Comparison of ENCODE assay signal across 12 cellular contexts in the genomic region with DNA sequence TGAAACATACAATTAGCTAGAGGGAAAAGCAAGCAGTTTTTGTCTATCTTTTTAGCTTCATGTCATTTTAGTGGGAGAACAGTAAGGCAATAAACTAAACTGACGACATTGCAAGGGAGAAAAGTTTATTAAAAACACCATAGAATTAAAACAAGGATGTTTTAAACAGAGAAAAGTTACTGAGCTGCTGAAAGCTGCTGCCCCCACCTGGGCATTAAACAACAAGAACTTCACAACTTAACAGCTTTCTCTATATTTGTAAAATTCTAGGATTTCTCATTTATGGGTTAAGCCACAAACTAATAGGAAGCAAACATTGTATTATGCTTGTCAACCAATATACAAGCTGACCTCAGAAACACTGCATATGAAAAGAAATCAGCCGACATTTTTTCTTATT.
DNase-seq lines count a peak whose midpoint lies in the region; ATAC-seq, FAIRE-seq and TF ChIP-seq lines count a peak whose summit lies in the region.
"Had no signal": no experiment of that assay in that cellular context is flagged by ENCODE, and none has a peak within 500 bp of the region (broad histone marks: within the 10 kb centered on the region; RNA-seq: fewer than 3 reads in every experiment).

No MANE protein-coding gene starts in this region.

- H3K23ac ChIP-seq in H9 (ENCODE audit: insufficient read length, low read depth, low read length): no peak overlapping the region

- no peak overlapping the region for H2BK15ac ChIP-seq in H9 (ENCODE audit: low read depth, low read length)

- H3K27ac ChIP-seq in H9 (ENCODE audit: insufficient read length, low read depth, low read length) (no peak overlapping the region), astrocyte (ENCODE audit: low read depth, low read length) (no peak overlapping the region), kidney (ENCODE audit: low read depth in 2 of 2, low read length in 2 of 2) (no peak overlapping the region), right cardiac atrium (ENCODE audit: low read length) (no peak overlapping the region)
- H3K27ac ChIP-seq: vagina had no signal

- H3K36me3 Mint-ChIP-seq in H9 (ENCODE audit: insufficient read depth in 1 of 3, low read depth in 3 of 3): no peaks in the 10 kb centered on the region
- no peaks in the 10 kb centered on the region for H3K36me3 Mint-ChIP-seq in astrocyte (ENCODE audit: low read depth, unreplicated experiment)
- H3K36me3 Mint-ChIP-seq: activated naive CD8-positive, alpha-beta T cell treated with anti-CD3 and anti-CD28 coated beads, Interleukin-2, amount 10 ng/mL, durations not matched to agents 7 days and 5 days; naive thymus-derived CD8-positive, alpha-beta T cell had no signal

- no peaks in the 10 kb centered on the region for H3K36me3 ChIP-seq in astrocyte (ENCODE audit: insufficient read depth, low read length)
- no peaks in the 10 kb centered on the region for H3K36me3 ChIP-seq in kidney (ENCODE audit: control insufficient read depth in 1 of 2, insufficient read depth in 2 of 2, low read length in 2 of 2)
- H3K36me3 ChIP-seq: vagina had no signal

- no peak overlapping the region for H3K56ac ChIP-seq in H9 (ENCODE audit: insufficient read length, low read depth, low read length)

- no peak overlapping the region for H3K27ac Mint-ChIP-seq in H9
- no peak overlapping the region for H3K27ac Mint-ChIP-seq in astrocyte (ENCODE audit: unreplicated experiment)
- H3K27ac Mint-ChIP-seq: activated naive CD8-positive, alpha-beta T cell treated with anti-CD3 and anti-CD28 coated beads, Interleukin-2, amount 10 ng/mL, durations not matched to agents 7 days and 5 days; naive thymus-derived CD8-positive, alpha-beta T cell had no signal

- peak; percentile 51 for TF ChIP-seq CTCF in H9 (conservative IDR thresholded peaks at IDR 0.05)
- peak; percentile 40 for TF ChIP-seq CTCF in astrocyte (IDR thresholded peaks at IDR 0.05; ENCODE audit: insufficient read depth, low read depth, low read length)
- peak; percentile 11 for TF ChIP-seq CTCF in kidney (IDR thresholded peaks at IDR 0.05; ENCODE audit: borderline replicate concordance, extremely low read depth, insufficient read depth)

- no peak overlapping the region for H4K8ac ChIP-seq in H9 (replicated peaks; ENCODE audit: insufficient read length, low read depth, low read length)

- H4K5ac ChIP-seq in H9 (ENCODE audit: insufficient read length, low read depth, low read length): no peak overlapping the region

- no peaks in the 10 kb centered on the region for H3K9me3 ChIP-seq in H9 (ENCODE audit: control insufficient read depth, low read depth, low read length)
- no peaks in the 10 kb centered on the region for H3K9me3 ChIP-seq in astrocyte (ENCODE audit: insufficient read depth, low read depth, low read length)
- no peaks in the 10 kb centered on the region for H3K9me3 ChIP-seq in kidney (ENCODE audit: control insufficient read depth in 1 of 2, low read length in 2 of 2)
- H3K9me3 ChIP-seq in right cardiac atrium (ENCODE audit: control insufficient read depth, low read length): no peaks in the 10 kb centered on the region
- H3K9me3 ChIP-seq: vagina had no signal

- H3K14ac ChIP-seq in H9 (ENCODE audit: insufficient read depth, low read length): no peak overlapping the region

- no peak overlapping the region for H4K91ac ChIP-seq in H9 (ENCODE audit: insufficient read length, low read depth, low read length)

- no peaks in the 10 kb centered on the region for H3K79me2 ChIP-seq in H9 (ENCODE audit: insufficient read depth, low read length)
- no peaks in the 10 kb centered on the region for H3K79me2 ChIP-seq in astrocyte (ENCODE audit: insufficient read depth, low read length)

- peak; percentile 11 for DNase-seq in AG20443 (ENCODE audit: low spot score)
- DNase-seq in H9: no peak
- no peak for DNase-seq in astrocyte (ENCODE audit: low read depth)
- no peak for DNase-seq in kidney
- DNase-seq in NCI-H526 (lab: John Stamatoyannopoulos, UW): no peak
- no peak for DNase-seq in stimulated activated CD4-positive, alpha-beta T cell treated with anti-CD3 and anti-CD28 coated beads, Interleukin-2, amount 100 ng/mL, for 24 hours
- no peak for DNase-seq in SK-N-DZ (ENCODE audit: low spot score)
- DNase-seq in right cardiac atrium: no peak
- DNase-seq: activated CD4-positive, alpha-beta T cell treated with anti-CD3 and anti-CD28 coated beads for 1 hour; activated naive CD8-positive, alpha-beta T cell treated with anti-CD3 and anti-CD28 coated beads, Interleukin-2, amount 10 ng/mL, durations not matched to agents 7 days and 5 days; naive thymus-derived CD8-positive, alpha-beta T cell had no signal

- no peak overlapping the region for H2BK120ac ChIP-seq in H9 (ENCODE audit: low read depth, low read length, poor library complexity, severe bottlenecking)

- no peak overlapping the region for H2BK5ac ChIP-seq in H9 (ENCODE audit: insufficient read length, low read length)

- no peak for FAIRE-seq in astrocyte (lab: Jason Lieb, UNC)
- no peak for FAIRE-seq in kidney (lab: Jason Lieb, UNC)

- intact Hi-C loops in kidney (cut with DNase I): no loop called here
- intact Hi-C loops in right cardiac atrium (cut with DNase I): no loop called here

- H3K23me2 ChIP-seq in H9 (ENCODE audit: insufficient read length, low read depth, low read length, poor library complexity, severe bottlenecking): no peaks in the 10 kb centered on the region

- H3K79me1 ChIP-seq in H9 (ENCODE audit: insufficient read depth, low read depth, low read length, poor library complexity, severe bottlenecking): no peaks in the 10 kb centered on the region

- no peak overlapping the region for H2BK20ac ChIP-seq in H9 (ENCODE audit: low read depth, low read length, poor library complexity, severe bottlenecking)

- H3K9ac ChIP-seq in H9 (ENCODE audit: extremely low read depth, insufficient read length, low read length): no peak overlapping the region
- H3K9ac ChIP-seq in astrocyte (ENCODE audit: low read length): no peak overlapping the region
- no peak overlapping the region for H3K9ac ChIP-seq in kidney (ENCODE audit: low read length in 2 of 2)

- H3K27me3 Mint-ChIP-seq in H9 (ENCODE audit: low read depth): no peaks in the 10 kb centered on the region
- no peaks in the 10 kb centered on the region for H3K27me3 Mint-ChIP-seq in astrocyte (ENCODE audit: low read depth, unreplicated experiment)
- H3K27me3 Mint-ChIP-seq: activated naive CD8-positive, alpha-beta T cell treated with anti-CD3 and anti-CD28 coated beads, Interleukin-2, amount 10 ng/mL, durations not matched to agents 7 days and 5 days; naive thymus-derived CD8-positive, alpha-beta T cell had no signal

- no peak overlapping the region for H3K18ac ChIP-seq in H9 (ENCODE audit: insufficient read length, low read depth, low read length)

- H2AK5ac ChIP-seq in H9 (ENCODE audit: insufficient read length, low read length): no peak overlapping the region

- H3K4me1 Mint-ChIP-seq in H9 (peaks cover 6 to 11% of the 10 kb centered on the region in 2 experiments), astrocyte (ENCODE audit: low read depth, unreplicated experiment) (no peaks in the 10 kb centered on the region)
- H3K4me1 Mint-ChIP-seq: activated naive CD8-positive, alpha-beta T cell treated with anti-CD3 and anti-CD28 coated beads, Interleukin-2, amount 10 ng/mL, durations not matched to agents 7 days and 5 days; naive thymus-derived CD8-positive, alpha-beta T cell had no signal

- H2AFZ ChIP-seq in H9 (ENCODE audit: low read length): no peak overlapping the region
- no peak overlapping the region for H2AFZ ChIP-seq in astrocyte (ENCODE audit: low read depth, low read length)

- ATAC-seq in right cardiac atrium: no peak
- ATAC-seq: naive thymus-derived CD8-positive, alpha-beta T cell had no signal

- H3K4ac ChIP-seq in H9 (ENCODE audit: low read depth, low read length): no peak overlapping the region

- WGBS in H9 (ENCODE audit: extremely low coverage, insufficient read length, low lambda C conversion rate): no CpG with 5 or more reads among the region's 2 CpGs
- 53% methylated on average over 2 of the region's 2 CpGs for WGBS in right cardiac atrium

- no peak overlapping the region for H3T11ph ChIP-seq in H9 (ENCODE audit: low read length)

- H3K4me3 ChIP-seq in astrocyte (ENCODE audit: insufficient read depth, low read depth, low read length) (no peak overlapping the region), kidney (ENCODE audit: low read length in 2 of 2) (no peak overlapping the region), right cardiac atrium (ENCODE audit: low read length) (no peak overlapping the region)
- H3K4me3 ChIP-seq: vagina had no signal

- H4K20me1 ChIP-seq in H9 (ENCODE audit: control insufficient read depth, insufficient read depth, insufficient read length): no peaks in the 10 kb centered on the region
- H4K20me1 ChIP-seq in astrocyte (ENCODE audit: insufficient read depth, low read length): no peaks in the 10 kb centered on the region

- H3K4me3 Mint-ChIP-seq in H9: no peak overlapping the region
- H3K4me3 Mint-ChIP-seq in astrocyte (ENCODE audit: unreplicated experiment): no peak overlapping the region
- H3K4me3 Mint-ChIP-seq: activated naive CD8-positive, alpha-beta T cell treated with anti-CD3 and anti-CD28 coated beads, Interleukin-2, amount 10 ng/mL, durations not matched to agents 7 days and 5 days; naive thymus-derived CD8-positive, alpha-beta T cell had no signal

- H3K27me3 ChIP-seq in H9 (ENCODE audit: insufficient read depth, low read length) (no peaks in the 10 kb centered on the region), astrocyte (ENCODE audit: insufficient read depth, low read length) (no peaks in the 10 kb centered on the region), right cardiac atrium (ENCODE audit: control insufficient read depth, insufficient read depth) (no peaks in the 10 kb centered on the region)
- H3K27me3 ChIP-seq: vagina had no signal

- H3K4me2 ChIP-seq in H9 (ENCODE audit: insufficient read depth, insufficient read length, low read length) (no peak overlapping the region), astrocyte (ENCODE audit: low read length) (no peak overlapping the region)

- H2BK12ac ChIP-seq in H9 (ENCODE audit: insufficient read length, low read depth, low read length): no peak overlapping the region

- H3K9me3 Mint-ChIP-seq in H9 (no peaks in the 10 kb centered on the region), astrocyte (ENCODE audit: unreplicated experiment) (no peaks in the 10 kb centered on the region)
- H3K9me3 Mint-ChIP-seq: activated naive CD8-positive, alpha-beta T cell treated with anti-CD3 and anti-CD28 coated beads, Interleukin-2, amount 10 ng/mL, durations not matched to agents 7 days and 5 days had no signal

- H3K4me1 ChIP-seq in H9 (ENCODE audit: insufficient read depth, low read length): no peaks in the 10 kb centered on the region
- no peaks in the 10 kb centered on the region for H3K4me1 ChIP-seq in astrocyte (ENCODE audit: insufficient read depth, low read length)
- H3K4me1 ChIP-seq in kidney (ENCODE audit: control insufficient read depth in 1 of 2, insufficient read depth in 1 of 2, low read depth in 1 of 2, low read length in 2 of 2): no peaks in the 10 kb centered on the region
- no peaks in the 10 kb centered on the region for H3K4me1 ChIP-seq in right cardiac atrium (ENCODE audit: control insufficient read depth, insufficient read depth, low read length)
- H3K4me1 ChIP-seq: vagina had no signal
